Comparison of ENCODE assay signal across 24 cellular contexts in genomic region chr13:44448373-44448772, GRCh38.
DNase-seq lines count a peak whose midpoint lies in the region; ATAC-seq and TF ChIP-seq lines count a peak whose summit lies in the region.
"Had no signal": no experiment of that assay in that cellular context is flagged by ENCODE, and none has a peak within 500 bp of the region (broad histone marks: within the 10 kb centered on the region; RNA-seq: fewer than 3 reads in every experiment).

No MANE protein-coding gene starts in this region.

- H2AFZ ChIP-seq in hepatocyte = no peak overlapping the region
- H2AFZ ChIP-seq: GM23248 had no signal

- H3K27me3 ChIP-seq in hepatocyte = no peaks in the 10 kb centered on the region
- no peaks in the 10 kb centered on the region for H3K27me3 ChIP-seq in right lobe of liver
- H3K27me3 ChIP-seq in gastrocnemius medialis = no peaks in the 10 kb centered on the region
- no peaks in the 10 kb centered on the region for H3K27me3 ChIP-seq in esophagus squamous epithelium
- H3K27me3 ChIP-seq: BLaER1, SJCRH30 had no signal

- DNase-seq in hepatocyte (ENCODE audit: low spot score) (no peak), right lobe of liver (no peak), gastrocnemius medialis (no peak), SHP77 (lab: John Stamatoyannopoulos, UW) (no peak), retina (no peak), esophagus squamous epithelium (lab: John Stamatoyannopoulos, UW) (no peak)
- DNase-seq: CD4-positive, CD25-positive, alpha-beta regulatory T cell; DMS53; GM23248; H7; NCI-H1048; NCI-H1417; NCI-H1694; NCI-H2029 treated with DMSO at 0.1 percent for 48 hours; NCI-H446 treated with DMSO at 0.1 percent for 48 hours; NCI-H526; NCI-H82; NK-92 treated with Interleukin-12 subunit alpha and Interleukin-12 subunit beta, amount 100 ng/mL, for 24 hours; PC-3; SJCRH30 had no signal

- H3K27ac ChIP-seq in VCaP (peak overlapping the region; percentile 14; the same call in 1 of the 2 replicates), hepatocyte (peak overlapping the region; percentile 88), right lobe of liver (peak overlapping the region in 2 of 3 donors; percentile 40 to 65), gastrocnemius medialis (peak overlapping the region; percentile 26 to 85 (median 76)), esophagus squamous epithelium (no peak overlapping the region)
- H3K27ac ChIP-seq: BLaER1, GM23248, KMS-11, SJCRH30 had no signal

- H3K9me3 ChIP-seq in hepatocyte (ENCODE audit: low read depth) (no peaks in the 10 kb centered on the region), right lobe of liver (no peaks in the 10 kb centered on the region), gastrocnemius medialis (no peaks in the 10 kb centered on the region), esophagus squamous epithelium (no peaks in the 10 kb centered on the region)
- H3K9me3 ChIP-seq: BLaER1, SJCRH30 had no signal

- H3K4me1 ChIP-seq in hepatocyte (ENCODE audit: insufficient read depth) (peaks cover 21% of the 10 kb centered on the region), right lobe of liver (peaks cover 0 to 31% (median 12%) of the 10 kb centered on the region in 4 donors), gastrocnemius medialis (peaks cover 33 to 35% of the 10 kb centered on the region in 2 donors), esophagus squamous epithelium (peaks cover 0 to 11% (median 0%) of the 10 kb centered on the region in 3 donors)
- H3K4me1 ChIP-seq: BLaER1, SJCRH30 had no signal

- no peaks in the 10 kb centered on the region for H4K20me1 ChIP-seq in hepatocyte (ENCODE audit: insufficient read depth, poor library complexity, severe bottlenecking)

- intact Hi-C loops in right lobe of liver (cut with DNase I) = no loop called here
- intact Hi-C loops in gastrocnemius medialis (cut with DNase I; ENCODE audit: low total_unique reads) = no loop called here
- intact Hi-C loops in esophagus squamous epithelium (cut with DNase I) = loop anchor here (10.0 kb wide), 1 partner anchor 404 kb away; no protein-coding TSS in a partner anchor

- H3K9me2 ChIP-seq in hepatocyte (replicated peaks; ENCODE audit: insufficient read depth) = no peaks in the 10 kb centered on the region

- ATAC-seq in right lobe of liver (peak; percentile 87 to 93 (median 92)), gastrocnemius medialis (no peak), HG02571 (IDR thresholded peaks at IDR 0.05; ENCODE audit: unreplicated experiment) (no peak)
- ATAC-seq: PC-3 had no signal

- H3K36me3 ChIP-seq in hepatocyte (replicated peaks; ENCODE audit: insufficient read depth, low read depth) (no peaks in the 10 kb centered on the region), right lobe of liver (no peaks in the 10 kb centered on the region), gastrocnemius medialis (no peaks in the 10 kb centered on the region), esophagus squamous epithelium (no peaks in the 10 kb centered on the region)
- H3K36me3 ChIP-seq: SJCRH30 had no signal

- WGBS in hepatocyte (ENCODE audit: low lambda C conversion rate, missing lambda C conversion rate) = 40% methylated on average over 2 of the region's 2 CpGs
- WGBS in right lobe of liver (ENCODE audit: insufficient coverage, low coverage, low lambda C conversion rate, missing lambda C conversion rate) = 27% methylated on average over 2 of the region's 2 CpGs
- WGBS in esophagus squamous epithelium, 2 donors = 64 to 75% methylated on average over 2 of the region's 2 CpGs

- H3K4me2 ChIP-seq in hepatocyte = peak overlapping the region; percentile 39
- H3K4me2 ChIP-seq: BLaER1, KMS-11 had no signal

- TF ChIP-seq CTCF in VCaP (conservative IDR thresholded peaks at IDR 0.05) (no peak), hepatocyte (IDR thresholded peaks at IDR 0.05; ENCODE audit: poor library complexity) (no peak), right lobe of liver (IDR thresholded peaks at IDR 0.05) (no peak), gastrocnemius medialis (IDR thresholded peaks at IDR 0.05 in 4 of 5, conservative IDR thresholded peaks at IDR 0.05 in 1 of 5) (no peak), esophagus squamous epithelium (IDR thresholded peaks at IDR 0.05) (no peak)

- H3K79me2 ChIP-seq in hepatocyte = peaks cover 43% of the 10 kb centered on the region

- H3K4me3 ChIP-seq in hepatocyte (no peak overlapping the region), right lobe of liver (no peak overlapping the region), gastrocnemius medialis (no peak overlapping the region), esophagus squamous epithelium (no peak overlapping the region)
- H3K4me3 ChIP-seq: BLaER1, GM23248, SJCRH30 had no signal

- in situ Hi-C loops in gastrocnemius medialis (cut with MboI; ENCODE audit: low sequenced_read_pairs in 4 of 4) = loop anchor here in 3 of 4 donors (25.0 kb wide), 2 partner anchors 261 to 536 kb away; no protein-coding TSS in a partner anchor

- TF ChIP-seq POLR2A in right lobe of liver (IDR thresholded peaks at IDR 0.05) (no peak), gastrocnemius medialis (IDR thresholded peaks at IDR 0.05) (no peak), esophagus squamous epithelium (IDR thresholded peaks at IDR 0.05) (no peak)

Comparison
In these comparisons a context has a peak if more than half of its experiments do, and no peak if none do; other contexts are left out.
1. H3K27ac ChIP-seq: peak in VCaP (single experiment), hepatocyte (single experiment), right lobe of liver (2 of 3) and gastrocnemius medialis (4 of 4); none in esophagus squamous epithelium (0 of 4).
2. ATAC-seq: peak in right lobe of liver (4 of 4); none in gastrocnemius medialis (0 of 2) and HG02571 (single experiment).